In the genomic region with DNA sequence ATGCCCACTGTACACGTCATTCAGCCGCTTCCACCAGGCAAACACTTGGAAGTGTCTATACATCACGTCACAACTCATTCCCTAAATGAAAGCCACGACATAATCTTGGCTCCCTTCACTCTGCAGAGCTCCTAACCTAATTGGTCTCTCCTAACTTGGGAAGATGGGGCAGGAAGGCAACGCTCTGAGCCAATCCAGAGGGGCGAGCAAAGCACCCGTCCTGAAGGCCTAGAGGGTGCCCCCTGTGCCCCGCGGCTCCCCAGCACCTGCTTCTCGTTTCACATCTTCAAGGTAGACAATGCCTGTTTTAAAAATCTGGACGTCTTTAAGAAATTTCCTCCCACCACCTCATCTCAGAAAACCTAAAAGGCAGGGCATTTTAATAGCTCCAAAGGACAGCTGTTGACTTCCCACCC, we compare ENCODE assay signal across 8 cellular contexts. TPM values are rescaled to one million over a fixed set of nuclear protein-coding genes. Genes with fewer than 3 reads are reported as not detected.
DNase-seq lines count a peak whose midpoint lies in the region; ATAC-seq and TF ChIP-seq lines count a peak whose summit lies in the region.

No MANE protein-coding gene starts in this region.

- BruUV-seq in MCF 10A (replicated peaks; lab: Mats Ljungman, UMichigan) = no TSS peak

- H3K4me1 Mint-ChIP-seq in CD4-positive, CD25-positive, alpha-beta regulatory T cell = peaks cover 35 to 59% (median 39%) of the 10 kb centered on the region in 4 donors
- H3K4me1 Mint-ChIP-seq in MCF 10A (ENCODE audit: insufficient read depth, unreplicated experiment) = peaks cover 19% of the 10 kb centered on the region

- DNase-seq in CD4-positive, CD25-positive, alpha-beta regulatory T cell = no peak
- no peak for DNase-seq in Jurkat, Clone E6-1 (ENCODE audit: low read depth, low spot score)
- peak; percentile 14 for DNase-seq in MCF 10A (ENCODE audit: unreplicated experiment)
- no peak for DNase-seq in right lobe of liver
- no peak for DNase-seq in tibial nerve (ENCODE audit: low spot score in 2 of 2)
- DNase-seq in NCI-H446 treated with DMSO at 0.1 percent for 48 hours (lab: John Stamatoyannopoulos, UW) = no peak
- no peak for DNase-seq in NCI-H1694 (lab: John Stamatoyannopoulos, UW)

- H3K36me3 ChIP-seq in CD4-positive, CD25-positive, alpha-beta regulatory T cell (ENCODE audit: control insufficient read depth, insufficient read depth, low read length) = peaks cover 33% of the 10 kb centered on the region
- H3K36me3 ChIP-seq in right lobe of liver (peaks cover 0 to 43% (median 7%) of the 10 kb centered on the region in 4 donors), tibial nerve (peaks cover 0 to 22% (median 16%) of the 10 kb centered on the region in 3 donors)

- TF ChIP-seq CTCF in MCF 10A (IDR thresholded peaks at IDR 0.05; ENCODE audit: unreplicated experiment) = no peak
- no peak for TF ChIP-seq CTCF in right lobe of liver (IDR thresholded peaks at IDR 0.05)
- no peak for TF ChIP-seq CTCF in tibial nerve (IDR thresholded peaks at IDR 0.05)

- no peak for TF ChIP-seq EP300 in tibial nerve (IDR thresholded peaks at IDR 0.05)

- H3K4me3 Mint-ChIP-seq in CD4-positive, CD25-positive, alpha-beta regulatory T cell = peak overlapping the region; percentile 89 to 96 (median 90)
- H3K4me3 Mint-ChIP-seq in MCF 10A (ENCODE audit: unreplicated experiment) = peak overlapping the region; percentile 86

- CTCF ChIA-PET in MCF 10A (lab: Yijun Ruan, JAX) = interaction anchor here (0.6 to 1.9 kb wide), 25 partner anchors 13 to 488 kb away, joined by 3 to 7 read pairs (median 3); a partner anchor contains a TSS

- ATAC-seq in CD4-positive, CD25-positive, alpha-beta regulatory T cell (ENCODE audit: low read depth in 2 of 2) = no peak
- peak in 1 of 4 donors; percentile 11 for ATAC-seq in right lobe of liver
- no peak for ATAC-seq in GM21825 (IDR thresholded peaks at IDR 0.05; ENCODE audit: unreplicated experiment)

- TF ChIP-seq POLR2A in right lobe of liver (IDR thresholded peaks at IDR 0.05) = no peak
- TF ChIP-seq POLR2A in tibial nerve (IDR thresholded peaks at IDR 0.05) = no peak

- peak overlapping the region; percentile 87 to 93 (median 91) for H3K27ac Mint-ChIP-seq in CD4-positive, CD25-positive, alpha-beta regulatory T cell
- H3K27ac Mint-ChIP-seq in MCF 10A (ENCODE audit: low read depth, unreplicated experiment) = peak overlapping the region; percentile 77

- no peak overlapping the region for H3K27ac ChIP-seq in CD4-positive, CD25-positive, alpha-beta regulatory T cell (ENCODE audit: insufficient read depth, low read length, poor library complexity, severe bottlenecking)
- H3K27ac ChIP-seq in right lobe of liver (peak overlapping the region in 1 of 3 donors; percentile 29), tibial nerve (peak overlapping the region in 3 of 4 donors; percentile 60 to 78 (median 65))

- intact Hi-C loops in MCF 10A (cut with micrococcal nuclease) (loop anchor here (1.0 kb wide), 1 partner anchor 109 kb away; no protein-coding TSS in a partner anchor), right lobe of liver (cut with DNase I) (no loop called here)

- no peaks in the 10 kb centered on the region for H3K9me3 ChIP-seq in CD4-positive, CD25-positive, alpha-beta regulatory T cell (ENCODE audit: control insufficient read depth in 2 of 2, low read length in 2 of 2)
- H3K9me3 ChIP-seq in right lobe of liver (no peaks in the 10 kb centered on the region), tibial nerve (no peaks in the 10 kb centered on the region)

- POLR2A ChIA-PET in MCF 10A (lab: Yijun Ruan, JAX) = interaction anchor here (1.0 to 1.3 kb wide), 6 partner anchors 9 to 83 kb away, joined by 3 to 9 read pairs (median 5); a partner anchor contains a TSS

- H3K4me3 ChIP-seq in CD4-positive, CD25-positive, alpha-beta regulatory T cell (ENCODE audit: low read depth, low read length) = peak overlapping the region; percentile 71
- H3K4me3 ChIP-seq in Jurkat, Clone E6-1 (ENCODE audit: low read length) = peak overlapping the region; percentile 83
- peak overlapping the region; percentile 62 to 68 (median 67) for H3K4me3 ChIP-seq in right lobe of liver
- peak overlapping the region; percentile 60 to 91 (median 82) for H3K4me3 ChIP-seq in tibial nerve

- H3K36me3 Mint-ChIP-seq in CD4-positive, CD25-positive, alpha-beta regulatory T cell = peaks cover 27% of the 10 kb centered on the region
- H3K36me3 Mint-ChIP-seq in MCF 10A (ENCODE audit: insufficient read depth, unreplicated experiment) = peaks cover 42% of the 10 kb centered on the region

- H3K27me3 Mint-ChIP-seq in CD4-positive, CD25-positive, alpha-beta regulatory T cell = peaks cover 10% of the 10 kb centered on the region
- H3K27me3 Mint-ChIP-seq in MCF 10A (ENCODE audit: insufficient read depth, unreplicated experiment) = no peaks in the 10 kb centered on the region

- H3K9me3 Mint-ChIP-seq in CD4-positive, CD25-positive, alpha-beta regulatory T cell = no peaks in the 10 kb centered on the region
- H3K9me3 Mint-ChIP-seq in MCF 10A (ENCODE audit: unreplicated experiment) = no peaks in the 10 kb centered on the region

- WGBS in right lobe of liver (ENCODE audit: insufficient coverage, low coverage, low lambda C conversion rate, missing lambda C conversion rate) = 25% methylated on average over 9 of the region's 11 CpGs
- 16 to 19% methylated on average over 11 of the region's 11 CpGs for WGBS in tibial nerve, 2 donors

- peaks cover 24% of the 10 kb centered on the region for H3K4me1 ChIP-seq in CD4-positive, CD25-positive, alpha-beta regulatory T cell (ENCODE audit: control insufficient read depth, insufficient read depth, low read length, poor library complexity, severe bottlenecking)
- peaks cover 0 to 4% (median 0%) of the 10 kb centered on the region in 4 donors for H3K4me1 ChIP-seq in right lobe of liver
- peaks cover 0 to 41% (median 17%) of the 10 kb centered on the region in 4 donors for H3K4me1 ChIP-seq in tibial nerve

- H3K27me3 ChIP-seq in CD4-positive, CD25-positive, alpha-beta regulatory T cell (ENCODE audit: control insufficient read depth, insufficient read depth, low read length) = no peaks in the 10 kb centered on the region
- no peaks in the 10 kb centered on the region for H3K27me3 ChIP-seq in right lobe of liver
- no peaks in the 10 kb centered on the region for H3K27me3 ChIP-seq in tibial nerve

RNA-seq across cellular contexts. Expression of a gene that starts 1.0 kb away (rescaled TPM):
- 57.3 TPM for total RNA-seq in CD4-positive, CD25-positive, alpha-beta regulatory T cell
- polyA plus RNA-seq in CD4-positive, CD25-positive, alpha-beta regulatory T cell = 10 to 100 TPM in 2 of 4 donors, 1 to 10 TPM in 2; 7.9 to 11.6 (median 9.6) TPM
- polyA plus RNA-seq in Jurkat, Clone E6-1 (2012; ENCODE audit: insufficient read depth, insufficient read length) = 53.7 TPM
- total RNA-seq in MCF 10A (2022) (91.7 and 97.2 TPM in 2 replicates), right lobe of liver (10 to 100 TPM; 24.4 to 29.5 (median 26.8) TPM), tibial nerve (10 to 100 TPM; 25.8 to 74.7 (median 34.1) TPM)
